In the genomic region with DNA sequence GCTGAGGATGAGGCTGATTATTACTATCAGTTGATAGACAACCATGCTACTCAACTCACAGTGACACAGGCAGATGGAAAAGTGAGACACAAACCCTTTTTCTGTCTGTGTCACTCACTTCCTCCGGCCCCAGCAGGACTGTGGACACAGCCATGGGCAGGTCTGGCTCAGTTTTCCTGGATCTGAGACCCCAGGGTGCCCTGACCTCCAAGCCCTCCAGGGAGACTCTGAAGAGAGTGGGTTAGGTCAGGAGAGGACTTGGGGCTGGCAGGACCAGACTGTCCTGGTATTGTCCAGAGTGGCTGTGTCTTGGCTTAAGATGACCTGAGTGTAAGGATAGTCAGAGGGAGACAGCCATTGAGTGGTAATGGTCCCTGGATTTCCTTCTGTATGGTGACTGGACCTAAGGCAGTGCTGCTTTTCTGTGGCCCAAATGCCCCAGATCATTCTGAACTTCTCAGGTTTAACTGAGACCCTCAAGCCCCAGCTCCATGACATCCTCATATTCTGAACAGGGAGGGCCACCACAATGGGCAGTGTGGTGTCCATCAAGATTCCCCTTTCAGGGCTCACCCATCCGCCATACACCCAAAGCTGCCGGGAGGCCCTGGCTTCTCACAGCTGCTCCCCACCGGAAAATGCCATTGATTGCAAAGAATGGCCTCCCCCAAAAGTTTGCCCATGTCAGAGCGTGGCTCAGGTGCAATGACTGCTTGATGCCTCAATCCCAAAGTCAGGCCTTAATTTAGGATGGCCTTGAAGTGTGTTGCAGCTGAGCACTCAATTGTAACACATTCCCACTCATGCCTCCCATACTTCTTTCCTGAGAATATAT, we compare ENCODE assay signal across 20 cellular contexts. TPM values are rescaled to one million over a fixed set of nuclear protein-coding genes. Genes with fewer than 3 reads are reported as not detected.
DNase-seq lines count a peak whose midpoint lies in the region; FAIRE-seq and TF ChIP-seq lines count a peak whose summit lies in the region.
"Had no signal": no experiment of that assay in that cellular context is flagged by ENCODE, and none has a peak within 500 bp of the region (broad histone marks: within the 10 kb centered on the region; RNA-seq: fewer than 3 reads in every experiment).

No MANE protein-coding gene starts in this region.

- H3K27ac Mint-ChIP-seq in type B pancreatic cell, result no peak overlapping the region
- no peak overlapping the region for H3K27ac Mint-ChIP-seq in activated naive CD8-positive, alpha-beta T cell treated with anti-CD3 and anti-CD28 coated beads for 36 hours
- H3K27ac Mint-ChIP-seq: GM23338, H9 had no signal

- no peak overlapping the region for H3K4me3 ChIP-seq in tibial nerve
- H3K4me3 ChIP-seq: GM23338 had no signal

- TF ChIP-seq CTCF in type B pancreatic cell (conservative IDR thresholded peaks at IDR 0.05) (no peak), tibial nerve (IDR thresholded peaks at IDR 0.05) (no peak)

- H3K4me1 ChIP-seq in tibial nerve, result no peaks in the 10 kb centered on the region

- DNase-seq in GM12891 (ENCODE audit: insufficient read length, low spot score) (no peak), GM12892 (ENCODE audit: insufficient read length) (no peak), ecto neural progenitor cell (ENCODE audit: low spot score) (peak; percentile 26), type B pancreatic cell (ENCODE audit: extremely low spot score, unreplicated experiment) (peak; percentile 39), amygdala (lab: John Stamatoyannopoulos, UW) (no peak), tibial nerve (ENCODE audit: low spot score in 2 of 2) (no peak)
- DNase-seq in activated naive CD8-positive, alpha-beta T cell treated with anti-CD3 and anti-CD28 coated beads for 36 hours, result no peak
- DNase-seq: C1 segment of cervical spinal cord; Calu3; CD4-positive, alpha-beta memory T cell; COR-L47; DND-41; H9 had no signal

- TF ChIP-seq EP300 in tibial nerve (IDR thresholded peaks at IDR 0.05), result no peak

- WGBS in tibial nerve, 2 donors, result 83 to 84% methylated on average over 5 of the region's 5 CpGs

- no peak for TF ChIP-seq POLR2A in GM12891 (IDR thresholded peaks at IDR 0.05; ENCODE audit: low read depth, low read length)
- TF ChIP-seq POLR2A in GM12892 (IDR thresholded peaks at IDR 0.05; ENCODE audit: low read depth, low read length), result no peak
- no peak for TF ChIP-seq POLR2A in tibial nerve (IDR thresholded peaks at IDR 0.05)

- FAIRE-seq in GM12891 (lab: Jason Lieb, UNC) (peak; percentile 48), GM12892 (lab: Jason Lieb, UNC) (peak; percentile 36)
- FAIRE-seq: G401.6, GM18507 had no signal

- no peak overlapping the region for H3K4me3 Mint-ChIP-seq in type B pancreatic cell
- no peak overlapping the region for H3K4me3 Mint-ChIP-seq in activated naive CD8-positive, alpha-beta T cell treated with anti-CD3 and anti-CD28 coated beads for 36 hours
- H3K4me3 Mint-ChIP-seq: GM23338, H9 had no signal

- no peaks in the 10 kb centered on the region for H3K36me3 ChIP-seq in tibial nerve

- no peaks in the 10 kb centered on the region for H3K9me3 Mint-ChIP-seq in type B pancreatic cell
- H3K9me3 Mint-ChIP-seq in activated naive CD8-positive, alpha-beta T cell treated with anti-CD3 and anti-CD28 coated beads for 36 hours, result no peaks in the 10 kb centered on the region
- H3K9me3 Mint-ChIP-seq: GM23338, H9 had no signal

- H3K27ac ChIP-seq in tibial nerve, result no peak overlapping the region

- H3K36me3 Mint-ChIP-seq in type B pancreatic cell, result no peaks in the 10 kb centered on the region
- no peaks in the 10 kb centered on the region for H3K36me3 Mint-ChIP-seq in activated naive CD8-positive, alpha-beta T cell treated with anti-CD3 and anti-CD28 coated beads for 36 hours
- H3K36me3 Mint-ChIP-seq: CD4-positive, alpha-beta memory T cell had no signal

- H3K4me1 Mint-ChIP-seq in type B pancreatic cell (ENCODE audit: unreplicated experiment), result peaks cover 13% of the 10 kb centered on the region
- peaks cover 6% of the 10 kb centered on the region for H3K4me1 Mint-ChIP-seq in activated naive CD8-positive, alpha-beta T cell treated with anti-CD3 and anti-CD28 coated beads for 36 hours

- no peaks in the 10 kb centered on the region for H3K9me3 ChIP-seq in tibial nerve

- no peaks in the 10 kb centered on the region for H3K27me3 ChIP-seq in tibial nerve

- peaks cover 16% of the 10 kb centered on the region for H3K27me3 Mint-ChIP-seq in type B pancreatic cell
- H3K27me3 Mint-ChIP-seq in activated naive CD8-positive, alpha-beta T cell treated with anti-CD3 and anti-CD28 coated beads for 36 hours, result peaks cover 5% of the 10 kb centered on the region

TF ChIP-seq in GM12891, 5 proteins besides CTCF, POLR2A, EP300 and RAD21:
- TF ChIP-seq POLR2AphosphoS5 (IDR thresholded peaks at IDR 0.05; ENCODE audit: low read depth, low read length), result no peak
- no peak for TF ChIP-seq PAX5 (IDR thresholded peaks at IDR 0.05; ENCODE audit: insufficient read depth, low read length, severe bottlenecking)
- no peak for TF ChIP-seq TAF1 (IDR thresholded peaks at IDR 0.05; ENCODE audit: low read depth, low read length)
- no peak for TF ChIP-seq POU2F2 (IDR thresholded peaks at IDR 0.05; ENCODE audit: low read depth, low read length)
- TF ChIP-seq SPI1 (IDR thresholded peaks at IDR 0.05; ENCODE audit: low read depth, low read length), result no peak

RNA-seq across cellular contexts. Expression of gene PRAME, which starts 36.2 kb away (rescaled TPM):
- polyA plus RNA-seq in GM12891 (2012; ENCODE audit: low read depth, missing spikeins), result 1.7 TPM
- 2.1 TPM for polyA plus RNA-seq in GM12892 (2012; ENCODE audit: missing spikeins)
- total RNA-seq in type B pancreatic cell (ENCODE audit: low replicate concordance) (0.10 TPM in 1 of 2 replicates, not detected in the other), tibial nerve (not detected)
- total RNA-seq in activated naive CD8-positive, alpha-beta T cell treated with anti-CD3 and anti-CD28 coated beads for 36 hours, result not detected
- total RNA-seq: CD4-positive, alpha-beta memory T cell; GM23338 had no signal
- polyA plus RNA-seq: CD4-positive, alpha-beta memory T cell; GM23338 had no signal

RNA-seq across cellular contexts. Expression of gene GGTLC2, which starts 49.2 kb away (rescaled TPM):
- polyA plus RNA-seq in GM12891 (2012; ENCODE audit: low read depth, missing spikeins), result not detected
- not detected for polyA plus RNA-seq in GM12892 (2012; ENCODE audit: missing spikeins)
- total RNA-seq in type B pancreatic cell (ENCODE audit: low replicate concordance) (not detected in 2 replicates), tibial nerve (not detected)
- total RNA-seq in activated naive CD8-positive, alpha-beta T cell treated with anti-CD3 and anti-CD28 coated beads for 36 hours, result not detected
- total RNA-seq: A172; A673; Calu3; CD4-positive, alpha-beta memory T cell; GM23338; H4; H9 had no signal
- polyA plus RNA-seq: BJ; CD4-positive, alpha-beta memory T cell; GM23338 had no signal

Comparison
In these comparisons a context has a peak if more than half of its experiments do, and no peak if none do; other contexts are left out.
1. DNase-seq: peak in ecto neural progenitor cell (single experiment) and type B pancreatic cell (single experiment); none in GM12891 (single experiment), GM12892 (single experiment), amygdala (0 of 56), activated naive CD8-positive, alpha-beta T cell treated with anti-CD3 and anti-CD28 coated beads for 36 hours (single experiment) and tibial nerve (0 of 2).